In the genomic region with DNA sequence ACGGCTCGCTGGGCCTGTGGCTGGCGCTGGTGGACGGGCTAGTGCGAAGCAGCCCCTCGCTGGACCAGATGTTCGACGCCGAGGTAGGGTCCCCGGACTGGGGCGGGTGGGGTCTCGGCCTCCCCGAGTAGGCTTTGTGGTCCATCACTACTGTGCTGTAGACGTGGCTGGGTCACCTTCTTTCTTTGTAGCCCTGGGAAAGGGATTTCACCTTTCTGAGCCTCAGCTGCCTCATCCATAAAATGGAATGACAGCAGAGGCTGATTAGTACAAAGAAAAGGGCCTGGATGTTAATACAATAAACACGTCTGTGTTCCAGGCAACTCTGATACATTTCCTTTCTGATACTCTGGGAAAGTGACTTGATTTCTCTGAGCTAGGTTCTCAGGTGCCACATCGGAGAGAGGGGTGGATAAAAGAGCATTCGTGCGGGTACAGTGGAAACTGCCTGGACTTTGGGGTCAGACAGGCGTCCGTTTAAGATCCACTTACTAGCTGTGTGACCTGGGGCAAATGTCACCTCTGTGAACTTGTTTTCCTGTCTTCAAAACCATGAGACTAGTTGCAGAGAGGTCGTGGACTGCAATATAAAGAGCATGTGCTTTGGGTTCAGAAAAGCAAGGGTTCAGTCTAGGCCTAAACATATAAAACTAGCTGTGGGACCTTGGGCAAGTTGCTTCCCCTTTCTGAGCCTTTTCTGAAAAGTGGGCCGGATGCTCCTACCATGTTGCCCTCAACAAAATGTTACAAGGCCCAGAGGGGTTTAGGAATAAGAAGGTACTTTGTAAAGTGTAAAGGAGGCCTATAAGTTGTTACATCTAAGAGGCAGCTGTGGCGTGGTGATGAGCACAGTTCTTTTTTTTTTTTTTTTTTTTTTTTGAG, we compare ENCODE assay signal across 8 cellular contexts. TPM values are rescaled to one million over a fixed set of nuclear protein-coding genes. Genes with fewer than 3 reads are reported as not detected.
DNase-seq lines count a peak whose midpoint lies in the region; ATAC-seq and TF ChIP-seq lines count a peak whose summit lies in the region.

No MANE protein-coding gene starts in this region.

- no peak for DNase-seq in activated naive CD4-positive, alpha-beta T cell treated with anti-CD3 and anti-CD28 coated beads, Interleukin-2, amount 10 ng/mL, durations not matched to agents 7 days and 5 days
- DNase-seq in activated naive CD4-positive, alpha-beta T cell (lab: John Stamatoyannopoulos, UW), result no peak
- no peak for DNase-seq in adipocyte (ENCODE audit: low read depth)
- peak in 1 of 3 donors; percentile 33 for DNase-seq in right lobe of liver
- no peak for DNase-seq in type B pancreatic cell (ENCODE audit: extremely low spot score, unreplicated experiment)
- no peak for DNase-seq in NCI-H2107 treated with DMSO at 0.1 percent for 48 hours (lab: John Stamatoyannopoulos, UW; ENCODE audit: unreplicated experiment)
- DNase-seq in glomerular visceral epithelial cell (ENCODE audit: extremely low spot score), result no peak

- no peak for TF ChIP-seq CTCF in right lobe of liver (IDR thresholded peaks at IDR 0.05)
- TF ChIP-seq CTCF in type B pancreatic cell (conservative IDR thresholded peaks at IDR 0.05), result no peak

- H3K27me3 ChIP-seq in adipocyte (replicated peaks; ENCODE audit: control insufficient read depth, insufficient read depth, low read length) (no peaks in the 10 kb centered on the region), right lobe of liver (no peaks in the 10 kb centered on the region)

- no peak for ATAC-seq in right lobe of liver
- no peak for ATAC-seq in GM19351 (IDR thresholded peaks at IDR 0.05; ENCODE audit: unreplicated experiment)

- intact Hi-C loops in right lobe of liver (cut with DNase I), result no loop called here

- no peak for TF ChIP-seq POLR2A in right lobe of liver (IDR thresholded peaks at IDR 0.05)

- H3K4me3 ChIP-seq in adipocyte (ENCODE audit: low read length) (peak overlapping the region; percentile 94), right lobe of liver (peak overlapping the region; percentile 69 to 89 (median 83))

- H3K27ac ChIP-seq in right lobe of liver, result peak overlapping the region; percentile 93 to 99 (median 99)

- H3K9me3 Mint-ChIP-seq in activated naive CD4-positive, alpha-beta T cell treated with anti-CD3 and anti-CD28 coated beads, Interleukin-2, amount 10 ng/mL, durations not matched to agents 7 days and 5 days, result no peaks in the 10 kb centered on the region
- no peaks in the 10 kb centered on the region for H3K9me3 Mint-ChIP-seq in type B pancreatic cell

- 10% methylated on average over 17 of the region's 23 CpGs for WGBS in right lobe of liver (ENCODE audit: insufficient coverage, low coverage, low lambda C conversion rate, missing lambda C conversion rate)

- H3K4me3 Mint-ChIP-seq in activated naive CD4-positive, alpha-beta T cell treated with anti-CD3 and anti-CD28 coated beads, Interleukin-2, amount 10 ng/mL, durations not matched to agents 7 days and 5 days, result peak overlapping the region; percentile 91
- H3K4me3 Mint-ChIP-seq in type B pancreatic cell, result peak overlapping the region; percentile 97

- H3K9me3 ChIP-seq in adipocyte (ENCODE audit: control insufficient read depth, low read length), result no peaks in the 10 kb centered on the region
- no peaks in the 10 kb centered on the region for H3K9me3 ChIP-seq in right lobe of liver

- H3K36me3 Mint-ChIP-seq in activated naive CD4-positive, alpha-beta T cell treated with anti-CD3 and anti-CD28 coated beads, Interleukin-2, amount 10 ng/mL, durations not matched to agents 7 days and 5 days, result peaks cover 27% of the 10 kb centered on the region
- H3K36me3 Mint-ChIP-seq in type B pancreatic cell, result peaks cover 11% of the 10 kb centered on the region

- H3K27me3 Mint-ChIP-seq in activated naive CD4-positive, alpha-beta T cell treated with anti-CD3 and anti-CD28 coated beads, Interleukin-2, amount 10 ng/mL, durations not matched to agents 7 days and 5 days, result no peaks in the 10 kb centered on the region
- no peaks in the 10 kb centered on the region for H3K27me3 Mint-ChIP-seq in type B pancreatic cell

- CTCF ChIA-PET in activated naive CD4-positive, alpha-beta T cell treated with anti-CD3 and anti-CD28 coated beads, Interleukin-2, amount 10 ng/mL, durations not matched to agents 7 days and 5 days (lab: Charles Lee), result interaction anchor here (0.6 to 20.1 kb wide), 21 partner anchors 9 to 407 kb away, joined by 3 to 382 read pairs (median 5); a partner anchor contains a TSS

- peaks cover 54% of the 10 kb centered on the region for H3K4me1 Mint-ChIP-seq in activated naive CD4-positive, alpha-beta T cell treated with anti-CD3 and anti-CD28 coated beads, Interleukin-2, amount 10 ng/mL, durations not matched to agents 7 days and 5 days
- peaks cover 25% of the 10 kb centered on the region for H3K4me1 Mint-ChIP-seq in type B pancreatic cell (ENCODE audit: unreplicated experiment)

- H3K4me1 ChIP-seq in adipocyte (ENCODE audit: control insufficient read depth, insufficient read depth, low read length) (peaks cover 36% of the 10 kb centered on the region), right lobe of liver (peaks cover 0 to 46% (median 13%) of the 10 kb centered on the region in 4 donors)

- H3K9ac ChIP-seq in adipocyte (ENCODE audit: low read length), result peak overlapping the region; percentile 99

- peak overlapping the region; percentile 91 for H3K27ac Mint-ChIP-seq in activated naive CD4-positive, alpha-beta T cell treated with anti-CD3 and anti-CD28 coated beads, Interleukin-2, amount 10 ng/mL, durations not matched to agents 7 days and 5 days
- peak overlapping the region; percentile 97 for H3K27ac Mint-ChIP-seq in type B pancreatic cell

- H3K36me3 ChIP-seq in adipocyte (ENCODE audit: control insufficient read depth, insufficient read depth, low read length, severe bottlenecking), result peaks cover 29% of the 10 kb centered on the region
- peaks cover 0 to 29% (median 10%) of the 10 kb centered on the region in 4 donors for H3K36me3 ChIP-seq in right lobe of liver

RNA-seq across cellular contexts. Expression of a gene that starts 0.9 kb away (rescaled TPM):
- total RNA-seq in right lobe of liver, result 10 to 100 TPM; 16.6 to 26.2 (median 20.8) TPM
- total RNA-seq in type B pancreatic cell (ENCODE audit: low replicate concordance), result 29.2 and 47.4 TPM in 2 replicates

RNA-seq across cellular contexts. Expression of a gene that starts 14.3 kb away (rescaled TPM):
- total RNA-seq in right lobe of liver (not detected), type B pancreatic cell (ENCODE audit: low replicate concordance) (0.57 TPM in 1 of 2 replicates, not detected in the other)

RNA-seq across cellular contexts. Expression of a gene that starts 15.6 kb away (rescaled TPM):
- total RNA-seq in right lobe of liver (100 to 1,000 TPM in 4 of 6 experiments, 10 to 100 TPM in 2; 84.3 to 373 (median 116) TPM), type B pancreatic cell (ENCODE audit: low replicate concordance) (67.2 and 133 TPM in 2 replicates)

RNA-seq across cellular contexts. Expression of a gene that starts 44.2 kb away (rescaled TPM):
- total RNA-seq in right lobe of liver (1 to 10 TPM; 2.3 to 5.3 (median 3.3) TPM), type B pancreatic cell (ENCODE audit: low replicate concordance) (12.8 and 25.5 TPM in 2 replicates)

RNA-seq across cellular contexts. Expression of a gene that starts 52.1 kb away (rescaled TPM):
- 10 to 100 TPM; 35.7 to 58.4 (median 40.5) TPM for total RNA-seq in right lobe of liver
- total RNA-seq in type B pancreatic cell (ENCODE audit: low replicate concordance), result 70.1 and 80.6 TPM in 2 replicates
